In the genomic region with DNA sequence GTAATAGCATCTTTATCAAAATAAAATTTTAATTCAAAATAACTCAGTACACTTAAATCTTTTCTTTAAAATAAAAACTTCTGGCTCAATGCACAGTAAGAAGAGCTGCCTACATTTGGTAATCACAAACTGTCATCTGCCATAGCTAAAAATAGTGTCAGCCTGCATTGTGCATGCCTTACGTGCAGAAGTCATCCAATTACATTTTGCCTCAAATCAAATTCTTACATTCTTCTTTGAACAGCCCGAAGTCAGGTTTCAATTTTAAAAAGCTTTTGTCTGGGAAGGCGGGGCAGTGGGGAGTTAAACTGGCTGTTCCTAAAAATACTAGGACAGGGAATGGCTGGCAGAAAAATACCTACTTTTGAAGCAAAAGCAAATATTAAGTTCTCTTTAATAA, we compare ENCODE assay signal across 10 cellular contexts. TPM values are rescaled to one million over a fixed set of nuclear protein-coding genes. Genes with fewer than 3 reads are reported as not detected.
A peak's percentile ranks its signal among the peaks of the same experiment; 100 is the strongest.
DNase-seq lines count a peak whose midpoint lies in the region; ATAC-seq and TF ChIP-seq lines count a peak whose summit lies in the region.
"Had no signal": no experiment of that assay in that cellular context is flagged by ENCODE, and none has a peak within 500 bp of the region (broad histone marks: within the 10 kb centered on the region; RNA-seq: fewer than 3 reads in every experiment).

No MANE protein-coding gene starts in this region.

- H3K9ac ChIP-seq in skeletal muscle satellite cell (ENCODE audit: low read depth, low read length) (no peak overlapping the region), neural progenitor cell (no peak overlapping the region)

- no peak overlapping the region for H3K4me3 Mint-ChIP-seq in central memory CD8-positive, alpha-beta T cell
- no peak overlapping the region for H3K4me3 Mint-ChIP-seq in neural progenitor cell

- no peak overlapping the region for H2AFZ ChIP-seq in neural progenitor cell (replicated peaks)

- H3K4me1 ChIP-seq in skeletal muscle satellite cell (ENCODE audit: control insufficient read depth, insufficient read depth, low read length) (peaks cover 62% of the 10 kb centered on the region), neural progenitor cell (peaks cover 7% of the 10 kb centered on the region)

- no peak for ATAC-seq in central memory CD8-positive, alpha-beta T cell (replicated peaks; ENCODE audit: extremely low read depth, poor library complexity, severe bottlenecking)

- H3K4me3 ChIP-seq in skeletal muscle satellite cell (ENCODE audit: low read length): no peak overlapping the region
- no peak overlapping the region for H3K4me3 ChIP-seq in neural progenitor cell

- peak overlapping the region; percentile 44 for H3K4me2 ChIP-seq in skeletal muscle satellite cell (ENCODE audit: low read length)
- H3K4me2 ChIP-seq in neural progenitor cell: no peak overlapping the region

- no peaks in the 10 kb centered on the region for H3K27me3 Mint-ChIP-seq in central memory CD8-positive, alpha-beta T cell
- H3K27me3 Mint-ChIP-seq in neural progenitor cell (ENCODE audit: insufficient read depth, low read depth): no peaks in the 10 kb centered on the region

- H3K36me3 ChIP-seq in skeletal muscle satellite cell (ENCODE audit: insufficient read depth, low read length) (peaks cover 7% of the 10 kb centered on the region), neural progenitor cell (no peaks in the 10 kb centered on the region)

- DNase-seq in NCI-H1694 treated with DMSO at 0.1 percent for 48 hours (lab: John Stamatoyannopoulos, UW) (peak; percentile 29), NCI-H1694 (lab: John Stamatoyannopoulos, UW) (no peak), NCI-H2171 (lab: John Stamatoyannopoulos, UW) (peak; percentile 50), GF-D8 (lab: John Stamatoyannopoulos, UW) (no peak), NCI-H748 treated with DMSO at 0.1 percent for 48 hours (lab: John Stamatoyannopoulos, UW) (no peak), neural progenitor cell (ENCODE audit: low spot score) (no peak)
- DNase-seq in central memory CD8-positive, alpha-beta T cell (ENCODE audit: low spot score in 2 of 2): no peak
- DNase-seq: H7 had no signal

- H3K27me3 ChIP-seq in skeletal muscle satellite cell (ENCODE audit: control insufficient read depth, insufficient read depth, low read length): no peaks in the 10 kb centered on the region
- no peaks in the 10 kb centered on the region for H3K27me3 ChIP-seq in neural progenitor cell

- H3K79me2 ChIP-seq in neural progenitor cell (ENCODE audit: low read depth): peaks cover 100% of the 10 kb centered on the region

- H3F3A ChIP-seq in neural progenitor cell (ENCODE audit: low read depth): no peaks in the 10 kb centered on the region

- no peak overlapping the region for H3K27ac ChIP-seq in neural progenitor cell
- H3K27ac ChIP-seq: epithelial cell of prostate had no signal

- peaks cover 49% of the 10 kb centered on the region for H4K20me1 ChIP-seq in neural progenitor cell (ENCODE audit: low read depth)

- H3K9me3 ChIP-seq in skeletal muscle satellite cell (replicated peaks; ENCODE audit: low read length) (no peaks in the 10 kb centered on the region), neural progenitor cell (ENCODE audit: low read depth) (no peaks in the 10 kb centered on the region)

- no peak for TF ChIP-seq CTCF in neural progenitor cell (IDR thresholded peaks at IDR 0.05)

- no peaks in the 10 kb centered on the region for H3K9me3 Mint-ChIP-seq in central memory CD8-positive, alpha-beta T cell
- peaks cover 3% of the 10 kb centered on the region for H3K9me3 Mint-ChIP-seq in neural progenitor cell

- peaks cover 3% of the 10 kb centered on the region for H3K36me3 Mint-ChIP-seq in central memory CD8-positive, alpha-beta T cell (ENCODE audit: insufficient read depth)
- H3K36me3 Mint-ChIP-seq in neural progenitor cell: peaks cover 13% of the 10 kb centered on the region

- peaks cover 73% of the 10 kb centered on the region for H3K4me1 Mint-ChIP-seq in central memory CD8-positive, alpha-beta T cell
- H3K4me1 Mint-ChIP-seq in neural progenitor cell: peaks cover 12% of the 10 kb centered on the region

- H3K27ac Mint-ChIP-seq in central memory CD8-positive, alpha-beta T cell (ENCODE audit: low read depth): peak overlapping the region; percentile 25
- no peak overlapping the region for H3K27ac Mint-ChIP-seq in neural progenitor cell

RNA-seq across cellular contexts. Expression of a gene that starts 51.1 kb away (rescaled TPM):
- 351 and 380 TPM in 2 replicates for total RNA-seq in skeletal muscle satellite cell (2012; rRNA removed)
- total RNA-seq in neural progenitor cell (ENCODE audit: low replicate concordance): 112 and 157 TPM in 2 replicates

Comparison
In these comparisons a context has a peak if more than half of its experiments do, and no peak if none do; other contexts are left out.
1. DNase-seq: peak in NCI-H1694 treated with DMSO at 0.1 percent for 48 hours (single experiment) and NCI-H2171 (single experiment); none in NCI-H1694 (single experiment), central memory CD8-positive, alpha-beta T cell (0 of 2), GF-D8 (single experiment), NCI-H748 treated with DMSO at 0.1 percent for 48 hours (single experiment) and neural progenitor cell (single experiment).